In the genomic region with DNA sequence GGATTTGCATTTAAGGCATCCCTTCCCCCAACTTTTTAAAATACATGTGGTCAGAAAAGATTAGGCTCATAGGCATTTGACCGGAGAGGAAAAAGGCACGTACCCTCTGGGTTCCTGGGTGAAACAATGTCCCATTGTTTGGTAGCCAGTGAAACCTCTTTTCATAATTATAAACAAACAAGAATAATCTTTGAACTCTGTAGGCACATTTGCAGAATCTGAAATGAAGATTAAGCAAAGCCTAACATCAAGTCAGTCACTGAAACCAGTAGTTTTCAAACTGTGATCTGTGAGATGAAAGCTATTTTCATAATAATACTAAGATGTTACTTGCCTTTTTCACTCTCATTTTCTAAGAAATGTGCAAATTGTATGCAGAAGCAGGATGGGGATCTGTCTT, we compare ENCODE assay signal across 1 cellular context.
TF ChIP-seq lines count a peak whose summit lies in the region.

No MANE protein-coding gene starts in this region.

TF ChIP-seq in HepG2, 621 proteins besides CTCF, POLR2A, EP300 and RAD21 (continued from another document and continues in another):
- TF ChIP-seq PAXIP1 (CRISPR knock-in tag; conservative IDR thresholded peaks at IDR 0.05) (peak; percentile 91), YEATS4 (CRISPR knock-in tag; IDR thresholded peaks at IDR 0.05; ENCODE audit: borderline replicate concordance) (peak; percentile 46; the same call in 1 of the 2 replicates), SP4 (CRISPR knock-in tag; IDR thresholded peaks at IDR 0.05) (no peak), GATA4 (IDR thresholded peaks at IDR 0.05; ENCODE audit: borderline replicate concordance, low read depth) (peak; percentile 38; the same call in 1 of the 2 replicates), CSRNP2 (CRISPR knock-in tag; conservative IDR thresholded peaks at IDR 0.05; ENCODE audit: low read depth) (no peak), ELF3 (CRISPR knock-in tag; IDR thresholded peaks at IDR 0.05) (peak; percentile 57), RFX1 (IDR thresholded peaks at IDR 0.05) (no peak), ZNF552 (CRISPR knock-in tag; IDR thresholded peaks at IDR 0.05; ENCODE audit: borderline replicate concordance) (no peak), ONECUT2 (CRISPR knock-in tag; IDR thresholded peaks at IDR 0.05) (no peak), SRSF9 (IDR thresholded peaks at IDR 0.05; ENCODE audit: borderline replicate concordance, insufficient read depth, low read depth, low read length, poor library complexity, severe bottlenecking) (no peak), SOX5 (CRISPR knock-in tag; IDR thresholded peaks at IDR 0.05; ENCODE audit: borderline replicate concordance) (peak; percentile 97), ZNF557 (CRISPR knock-in tag; IDR thresholded peaks at IDR 0.05) (0 out of 2 replicates have a peak, but pooled peaks have one; percentile 51), FOXO4 (CRISPR knock-in tag; conservative IDR thresholded peaks at IDR 0.05) (no peak), ZSCAN30 (CRISPR knock-in tag; IDR thresholded peaks at IDR 0.05) (no peak), RORA (CRISPR knock-in tag; IDR thresholded peaks at IDR 0.05) (no peak), KDM1A (CRISPR knock-in tag; IDR thresholded peaks at IDR 0.05) (no peak), GATAD1 (CRISPR knock-in tag; IDR thresholded peaks at IDR 0.05) (no peak), KDM5B (CRISPR knock-in tag; IDR thresholded peaks at IDR 0.05; ENCODE audit: borderline replicate concordance) (no peak), ERF (CRISPR knock-in tag; IDR thresholded peaks at IDR 0.05) (0 out of 2 replicates have a peak, but pooled peaks have one; percentile 36), TCF7 (IDR thresholded peaks at IDR 0.05; ENCODE audit: low read depth) (peak; percentile 65), ZNF12 (CRISPR knock-in tag; IDR thresholded peaks at IDR 0.05) (0 out of 2 replicates have a peak, but pooled peaks have one; percentile 43), KDM6A (CRISPR knock-in tag; IDR thresholded peaks at IDR 0.05; ENCODE audit: low read depth) (peak; percentile 53; the same call in 1 of the 2 replicates), SAP130 (CRISPR knock-in tag; IDR thresholded peaks at IDR 0.05; ENCODE audit: low read depth) (peak; percentile 70), NFIB (CRISPR knock-in tag; IDR thresholded peaks at IDR 0.05; ENCODE audit: borderline replicate concordance) (no peak), IRF2 (CRISPR knock-in tag; IDR thresholded peaks at IDR 0.05) (0 out of 2 replicates have a peak, but pooled peaks have one; percentile 13), RNF2 (conservative IDR thresholded peaks at IDR 0.05; ENCODE audit: low read depth) (no peak)
- TF ChIP-seq, protein P1, sequence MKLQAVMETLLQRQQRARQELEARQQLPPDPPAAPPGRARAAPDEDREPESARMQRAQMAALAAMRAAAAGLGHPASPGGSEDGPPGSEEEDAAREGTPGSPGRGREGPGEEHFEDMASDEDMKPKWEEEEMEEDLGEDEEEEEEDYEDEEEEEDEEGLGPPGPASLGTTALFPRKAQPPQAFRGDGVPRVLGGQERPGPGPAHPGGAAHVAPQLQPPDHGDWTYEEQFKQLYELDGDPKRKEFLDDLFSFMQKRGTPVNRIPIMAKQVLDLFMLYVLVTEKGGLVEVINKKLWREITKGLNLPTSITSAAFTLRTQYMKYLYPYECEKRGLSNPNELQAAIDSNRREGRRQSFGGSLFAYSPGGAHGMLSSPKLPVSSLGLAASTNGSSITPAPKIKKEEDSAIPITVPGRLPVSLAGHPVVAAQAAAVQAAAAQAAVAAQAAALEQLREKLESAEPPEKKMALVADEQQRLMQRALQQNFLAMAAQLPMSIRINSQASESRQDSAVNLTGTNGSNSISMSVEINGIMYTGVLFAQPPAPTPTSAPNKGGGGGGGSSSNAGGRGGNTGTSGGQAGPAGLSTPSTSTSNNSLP (IDR thresholded peaks at IDR 0.05; ENCODE audit: low read depth, low read length): peak; percentile 49; the same call in 1 of the 2 replicates
- TF ChIP-seq, protein P2, sequence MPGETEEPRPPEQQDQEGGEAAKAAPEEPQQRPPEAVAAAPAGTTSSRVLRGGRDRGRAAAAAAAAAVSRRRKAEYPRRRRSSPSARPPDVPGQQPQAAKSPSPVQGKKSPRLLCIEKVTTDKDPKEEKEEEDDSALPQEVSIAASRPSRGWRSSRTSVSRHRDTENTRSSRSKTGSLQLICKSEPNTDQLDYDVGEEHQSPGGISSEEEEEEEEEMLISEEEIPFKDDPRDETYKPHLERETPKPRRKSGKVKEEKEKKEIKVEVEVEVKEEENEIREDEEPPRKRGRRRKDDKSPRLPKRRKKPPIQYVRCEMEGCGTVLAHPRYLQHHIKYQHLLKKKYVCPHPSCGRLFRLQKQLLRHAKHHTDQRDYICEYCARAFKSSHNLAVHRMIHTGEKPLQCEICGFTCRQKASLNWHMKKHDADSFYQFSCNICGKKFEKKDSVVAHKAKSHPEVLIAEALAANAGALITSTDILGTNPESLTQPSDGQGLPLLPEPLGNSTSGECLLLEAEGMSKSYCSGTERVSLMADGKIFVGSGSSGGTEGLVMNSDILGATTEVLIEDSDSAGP (CRISPR knock-in tag; IDR thresholded peaks at IDR 0.05; ENCODE audit: borderline replicate concordance): no peak
- TF ChIP-seq, protein P3, sequence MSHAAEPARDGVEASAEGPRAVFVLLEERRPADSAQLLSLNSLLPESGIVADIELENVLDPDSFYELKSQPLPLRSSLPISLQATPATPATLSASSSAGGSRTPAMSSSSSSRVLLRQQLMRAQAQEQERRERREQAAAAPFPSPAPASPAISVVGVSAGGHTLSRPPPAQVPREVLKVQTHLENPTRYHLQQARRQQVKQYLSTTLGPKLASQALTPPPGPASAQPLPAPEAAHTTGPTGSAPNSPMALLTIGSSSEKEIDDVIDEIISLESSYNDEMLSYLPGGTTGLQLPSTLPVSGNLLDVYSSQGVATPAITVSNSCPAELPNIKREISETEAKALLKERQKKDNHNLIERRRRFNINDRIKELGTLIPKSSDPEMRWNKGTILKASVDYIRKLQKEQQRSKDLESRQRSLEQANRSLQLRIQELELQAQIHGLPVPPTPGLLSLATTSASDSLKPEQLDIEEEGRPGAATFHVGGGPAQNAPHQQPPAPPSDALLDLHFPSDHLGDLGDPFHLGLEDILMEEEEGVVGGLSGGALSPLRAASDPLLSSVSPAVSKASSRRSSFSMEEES (CRISPR knock-in tag; IDR thresholded peaks at IDR 0.05): peak; percentile 51; the same call in 1 of the 2 replicates
- TF ChIP-seq, protein P4, sequence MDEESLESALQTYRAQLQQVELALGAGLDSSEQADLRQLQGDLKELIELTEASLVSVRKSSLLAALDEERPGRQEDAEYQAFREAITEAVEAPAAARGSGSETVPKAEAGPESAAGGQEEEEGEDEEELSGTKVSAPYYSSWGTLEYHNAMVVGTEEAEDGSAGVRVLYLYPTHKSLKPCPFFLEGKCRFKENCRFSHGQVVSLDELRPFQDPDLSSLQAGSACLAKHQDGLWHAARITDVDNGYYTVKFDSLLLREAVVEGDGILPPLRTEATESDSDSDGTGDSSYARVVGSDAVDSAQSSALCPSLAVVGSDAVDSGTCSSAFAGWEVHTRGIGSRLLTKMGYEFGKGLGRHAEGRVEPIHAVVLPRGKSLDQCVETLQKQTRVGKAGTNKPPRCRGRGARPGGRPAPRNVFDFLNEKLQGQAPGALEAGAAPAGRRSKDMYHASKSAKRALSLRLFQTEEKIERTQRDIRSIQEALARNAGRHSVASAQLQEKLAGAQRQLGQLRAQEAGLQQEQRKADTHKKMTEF (CRISPR knock-in tag; IDR thresholded peaks at IDR 0.05): 0 out of 2 replicates have a peak, but pooled peaks have one; percentile 21
- TF ChIP-seq, protein P5, sequence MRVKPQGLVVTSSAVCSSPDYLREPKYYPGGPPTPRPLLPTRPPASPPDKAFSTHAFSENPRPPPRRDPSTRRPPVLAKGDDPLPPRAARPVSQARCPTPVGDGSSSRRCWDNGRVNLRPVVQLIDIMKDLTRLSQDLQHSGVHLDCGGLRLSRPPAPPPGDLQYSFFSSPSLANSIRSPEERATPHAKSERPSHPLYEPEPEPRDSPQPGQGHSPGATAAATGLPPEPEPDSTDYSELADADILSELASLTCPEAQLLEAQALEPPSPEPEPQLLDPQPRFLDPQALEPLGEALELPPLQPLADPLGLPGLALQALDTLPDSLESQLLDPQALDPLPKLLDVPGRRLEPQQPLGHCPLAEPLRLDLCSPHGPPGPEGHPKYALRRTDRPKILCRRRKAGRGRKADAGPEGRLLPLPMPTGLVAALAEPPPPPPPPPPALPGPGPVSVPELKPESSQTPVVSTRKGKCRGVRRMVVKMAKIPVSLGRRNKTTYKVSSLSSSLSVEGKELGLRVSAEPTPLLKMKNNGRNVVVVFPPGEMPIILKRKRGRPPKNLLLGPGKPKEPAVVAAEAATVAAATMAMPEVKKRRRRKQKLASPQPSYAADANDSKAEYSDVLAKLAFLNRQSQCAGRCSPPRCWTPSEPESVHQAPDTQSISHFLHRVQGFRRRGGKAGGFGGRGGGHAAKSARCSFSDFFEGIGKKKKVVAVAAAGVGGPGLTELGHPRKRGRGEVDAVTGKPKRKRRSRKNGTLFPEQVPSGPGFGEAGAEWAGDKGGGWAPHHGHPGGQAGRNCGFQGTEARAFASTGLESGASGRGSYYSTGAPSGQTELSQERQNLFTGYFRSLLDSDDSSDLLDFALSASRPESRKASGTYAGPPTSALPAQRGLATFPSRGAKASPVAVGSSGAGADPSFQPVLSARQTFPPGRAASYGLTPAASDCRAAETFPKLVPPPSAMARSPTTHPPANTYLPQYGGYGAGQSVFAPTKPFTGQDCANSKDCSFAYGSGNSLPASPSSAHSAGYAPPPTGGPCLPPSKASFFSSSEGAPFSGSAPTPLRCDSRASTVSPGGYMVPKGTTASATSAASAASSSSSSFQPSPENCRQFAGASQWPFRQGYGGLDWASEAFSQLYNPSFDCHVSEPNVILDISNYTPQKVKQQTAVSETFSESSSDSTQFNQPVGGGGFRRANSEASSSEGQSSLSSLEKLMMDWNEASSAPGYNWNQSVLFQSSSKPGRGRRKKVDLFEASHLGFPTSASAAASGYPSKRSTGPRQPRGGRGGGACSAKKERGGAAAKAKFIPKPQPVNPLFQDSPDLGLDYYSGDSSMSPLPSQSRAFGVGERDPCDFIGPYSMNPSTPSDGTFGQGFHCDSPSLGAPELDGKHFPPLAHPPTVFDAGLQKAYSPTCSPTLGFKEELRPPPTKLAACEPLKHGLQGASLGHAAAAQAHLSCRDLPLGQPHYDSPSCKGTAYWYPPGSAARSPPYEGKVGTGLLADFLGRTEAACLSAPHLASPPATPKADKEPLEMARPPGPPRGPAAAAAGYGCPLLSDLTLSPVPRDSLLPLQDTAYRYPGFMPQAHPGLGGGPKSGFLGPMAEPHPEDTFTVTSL (CRISPR knock-in tag; IDR thresholded peaks at IDR 0.05; ENCODE audit: borderline replicate concordance): peak; percentile 86; the same call in 1 of the 2 replicates
- TF ChIP-seq, protein P6, sequence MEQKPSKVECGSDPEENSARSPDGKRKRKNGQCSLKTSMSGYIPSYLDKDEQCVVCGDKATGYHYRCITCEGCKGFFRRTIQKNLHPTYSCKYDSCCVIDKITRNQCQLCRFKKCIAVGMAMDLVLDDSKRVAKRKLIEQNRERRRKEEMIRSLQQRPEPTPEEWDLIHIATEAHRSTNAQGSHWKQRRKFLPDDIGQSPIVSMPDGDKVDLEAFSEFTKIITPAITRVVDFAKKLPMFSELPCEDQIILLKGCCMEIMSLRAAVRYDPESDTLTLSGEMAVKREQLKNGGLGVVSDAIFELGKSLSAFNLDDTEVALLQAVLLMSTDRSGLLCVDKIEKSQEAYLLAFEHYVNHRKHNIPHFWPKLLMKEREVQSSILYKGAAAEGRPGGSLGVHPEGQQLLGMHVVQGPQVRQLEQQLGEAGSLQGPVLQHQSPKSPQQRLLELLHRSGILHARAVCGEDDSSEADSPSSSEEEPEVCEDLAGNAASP (CRISPR knock-in tag; IDR thresholded peaks at IDR 0.05; ENCODE audit: borderline replicate concordance): 0 out of 2 replicates have a peak, but pooled peaks have one; percentile 9
- TF ChIP-seq, protein P7, sequence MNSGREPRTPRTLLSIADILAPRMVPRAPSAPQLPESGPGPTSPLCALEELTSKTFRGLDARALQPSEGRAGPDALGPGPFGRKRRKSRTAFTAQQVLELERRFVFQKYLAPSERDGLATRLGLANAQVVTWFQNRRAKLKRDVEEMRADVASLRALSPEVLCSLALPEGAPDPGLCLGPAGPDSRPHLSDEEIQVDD (CRISPR knock-in tag; IDR thresholded peaks at IDR 0.05; ENCODE audit: borderline replicate concordance): no peak
